ENCODE assay signal across 22 cellular contexts in the genomic region with DNA sequence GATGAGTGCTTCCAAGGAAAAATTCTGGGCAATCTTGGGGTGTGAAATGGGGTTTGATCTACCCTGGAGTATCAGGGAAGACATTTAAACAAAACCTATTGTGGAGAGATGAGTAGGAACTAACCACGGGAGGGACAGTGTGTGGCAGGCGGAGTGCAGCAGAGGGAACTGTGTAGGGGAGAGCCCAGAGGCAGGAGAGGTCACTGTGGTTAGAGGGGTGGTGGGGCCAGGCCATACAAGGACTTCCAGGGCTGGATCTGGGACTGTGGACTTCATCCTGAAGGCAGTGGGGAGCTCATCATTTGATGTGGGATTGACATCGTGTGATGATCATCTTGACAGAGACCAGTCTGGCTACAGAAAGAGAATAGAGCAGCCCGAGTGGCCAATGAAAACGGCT.
"Had no signal": no experiment of that assay in that cellular context is flagged by ENCODE, and none has a peak within 500 bp of the region (broad histone marks: within the 10 kb centered on the region; RNA-seq: fewer than 3 reads in every experiment).

No MANE protein-coding gene starts in this region.

- H3K36me3 Mint-ChIP-seq: memory B cell; mesothelial cell of epicardium; stimulated activated memory B cell treated with anti-CD40 and anti-IgM and Interleukin-4, amounts not matched to agents 10 μg/mL and 1 μg/mL and 100 μg/mL, for 72 hours had no signal

- DNase-seq: colonic mucosa; dermis blood vessel endothelial cell; esophagus squamous epithelium; foreskin fibroblast; glutamatergic neuron; immature natural killer cell; kidney; left cardiac atrium; left ventricle myocardium inferior; lower lobe of right lung; occipital lobe; right lobe of liver; stimulated activated CD4-positive, alpha-beta T cell treated with anti-CD3 and anti-CD28 coated beads, Interleukin-4, amount 100 ng/mL, for 1 hour; stimulated activated CD8-positive, alpha-beta memory T cell treated with anti-CD3 and anti-CD28 coated beads, Interleukin-4, amount 100 ng/mL, for 48 hours; stomach; substantia nigra; transverse colon had no signal

- FAIRE-seq: kidney had no signal

- H3K4me1 Mint-ChIP-seq: immature natural killer cell, memory B cell, mesothelial cell of epicardium had no signal

- H3K9me3 Mint-ChIP-seq: immature natural killer cell; memory B cell; mesothelial cell of epicardium; natural killer cell treated with Interleukin-12 subunit alpha and Interleukin-12 subunit beta and Interleukin-15 and Interleukin-18, amount 100 ng/mL, for 72 hours; stimulated activated memory B cell treated with anti-CD40 and anti-IgM and Interleukin-4, amounts not matched to agents 10 μg/mL and 1 μg/mL and 100 μg/mL, for 72 hours had no signal

- ATAC-seq: gastroesophageal sphincter; lower lobe of right lung; natural killer cell treated with Interleukin-12 subunit alpha and Interleukin-12 subunit beta and Interleukin-15 and Interleukin-18, amount 100 ng/mL, for 72 hours; stimulated activated memory B cell treated with anti-CD40 and anti-IgM and Interleukin-4, amounts not matched to agents 10 μg/mL and 1 μg/mL and 100 μg/mL, for 72 hours had no signal

- H3K4me3 Mint-ChIP-seq: immature natural killer cell; memory B cell; mesothelial cell of epicardium; natural killer cell treated with Interleukin-12 subunit alpha and Interleukin-12 subunit beta and Interleukin-15 and Interleukin-18, amount 100 ng/mL, for 72 hours; stimulated activated memory B cell treated with anti-CD40 and anti-IgM and Interleukin-4, amounts not matched to agents 10 μg/mL and 1 μg/mL and 100 μg/mL, for 72 hours had no signal

- H3K27ac Mint-ChIP-seq: immature natural killer cell; memory B cell; mesothelial cell of epicardium; stimulated activated memory B cell treated with anti-CD40 and anti-IgM and Interleukin-4, amounts not matched to agents 10 μg/mL and 1 μg/mL and 100 μg/mL, for 72 hours had no signal
